ENCODE assay signal across 9 cellular contexts in genomic region chr20:38601216-38602184, GRCh38. TPM values are rescaled to one million over a fixed set of nuclear protein-coding genes. Genes with fewer than 3 reads are reported as not detected.
DNase-seq lines count a peak whose midpoint lies in the region; ATAC-seq and TF ChIP-seq lines count a peak whose summit lies in the region.
"Had no signal": no experiment of that assay in that cellular context is flagged by ENCODE, and none has a peak within 500 bp of the region (broad histone marks: within the 10 kb centered on the region; RNA-seq: fewer than 3 reads in every experiment).

ARHGAP40 (plus strand) TSS chr20:38601809.

- intact Hi-C loops in posterior vena cava (cut with DNase I): no loop called here

- 11% methylated on average over 42 of the region's 42 CpGs for WGBS in HUES64

- H3K4me1 Mint-ChIP-seq in effector memory CD8-positive, alpha-beta T cell (ENCODE audit: low read depth in 2 of 2): peaks cover 4% of the 10 kb centered on the region in 2 donors

- in situ Hi-C loops in astrocyte of the spinal cord (cut with HindIII; ENCODE audit: low sequenced_read_pairs): no loop called here

- no peaks in the 10 kb centered on the region for H3K36me3 ChIP-seq in HUES64 (ENCODE audit: insufficient read depth, low read length)

- TF ChIP-seq CTCF in GM12872 (IDR thresholded peaks at IDR 0.05; ENCODE audit: insufficient read depth, low read depth, low read length) (0 out of 3 replicates have a peak, but pooled peaks have one; percentile 11), astrocyte of the spinal cord (IDR thresholded peaks at IDR 0.05; ENCODE audit: low read depth, low read length) (peak; percentile 33)

- H3K9me3 ChIP-seq in HUES64 (ENCODE audit: insufficient read depth, low read depth, low read length): no peaks in the 10 kb centered on the region

- H3K9me3 Mint-ChIP-seq in effector memory CD8-positive, alpha-beta T cell: no peaks in the 10 kb centered on the region

- no peak for DNase-seq in astrocyte of the spinal cord (ENCODE audit: low read depth, low spot score)
- DNase-seq in lung microvascular endothelial cell (ENCODE audit: low read depth in 2 of 2): peak; percentile 30 to 32
- DNase-seq in KG1 (lab: John Stamatoyannopoulos, UW): no peak
- no peak for DNase-seq in effector memory CD8-positive, alpha-beta T cell
- DNase-seq in posterior vena cava (ENCODE audit: low spot score): no peak

- no peak within 1 kb of the TSS for H3K4me3 Mint-ChIP-seq in effector memory CD8-positive, alpha-beta T cell

- peaks cover 14% of the 10 kb centered on the region; the same call in 1 of the 2 replicates for H3K4me1 ChIP-seq in HUES64 (ENCODE audit: insufficient read depth, low read length)

- no peak within 1 kb of the TSS for H3K27ac Mint-ChIP-seq in effector memory CD8-positive, alpha-beta T cell

- no peak within 1 kb of the TSS for H3K9ac ChIP-seq in HUES64 (ENCODE audit: low read depth, low read length)

- H3K27ac ChIP-seq in HUES64 (ENCODE audit: low read depth, low read length): peak within 1 kb of the TSS; percentile 3; the same call in 1 of the 2 replicates

- H3K27me3 ChIP-seq in HUES64 (ENCODE audit: insufficient read depth, low read length): peaks cover 13% of the 10 kb centered on the region

- ATAC-seq in effector memory CD8-positive, alpha-beta T cell (replicated peaks): no peak
- no peak for ATAC-seq in GM21528 (IDR thresholded peaks at IDR 0.05; ENCODE audit: low FRiP score, unreplicated experiment)

- no peaks in the 10 kb centered on the region for H3K36me3 Mint-ChIP-seq in effector memory CD8-positive, alpha-beta T cell (ENCODE audit: insufficient read depth)

- peaks cover 71 to 77% of the 10 kb centered on the region in 2 donors for H3K27me3 Mint-ChIP-seq in effector memory CD8-positive, alpha-beta T cell

- H3K4me3 ChIP-seq in HUES64 (ENCODE audit: low read length) (peak within 1 kb of the TSS; percentile 58), astrocyte of the spinal cord (ENCODE audit: low read depth, low read length) (peak within 1 kb of the TSS; percentile 16)

RNA-seq across cellular contexts. Expression of gene ARHGAP40, which starts in this region (rescaled TPM):
- 1.3 TPM for polyA plus RNA-seq in HUES64 (2013, experiment 1 of 2)
- 1.8 TPM for polyA plus RNA-seq in HUES64 (2013, experiment 2 of 2)
- total RNA-seq in lung microvascular endothelial cell (not detected in 2 replicates), posterior vena cava (not detected)
- total RNA-seq: mononuclear cell had no signal

Comparison
In these comparisons a context has a peak if more than half of its experiments do, and no peak if none do; other contexts are left out.
1. Peak in DNase-seq in lung microvascular endothelial cell; RNA of the gene not detected or under 1 TPM.